ENCODE assay signal across 8 cellular contexts in genomic region chr4:87839309-87839946, GRCh38. TPM values are rescaled to one million over a fixed set of nuclear protein-coding genes. Genes with fewer than 3 reads are reported as not detected.
DNase-seq lines count a peak whose midpoint lies in the region; FAIRE-seq and TF ChIP-seq lines count a peak whose summit lies in the region.

No MANE protein-coding gene starts in this region.

- H3K27ac Mint-ChIP-seq in Caco-2 (ENCODE audit: unreplicated experiment), result no peak overlapping the region

- peak overlapping the region; percentile 2; the same call in 1 of the 2 replicates for H2AFZ ChIP-seq in Loucy (ENCODE audit: low read length)

- no peaks in the 10 kb centered on the region for H4K20me1 ChIP-seq in Loucy (ENCODE audit: insufficient read depth, low read length, poor library complexity, severe bottlenecking)

- DNase-seq in Caco-2 (peak in 1 of 2 experiments; percentile 34), GM19239 (ENCODE audit: insufficient read length, low spot score) (no peak), astrocyte of the hippocampus (ENCODE audit: low read depth, low spot score) (peak; percentile 63), iPS-NIHi7 (ENCODE audit: extremely low spot score) (peak; percentile 50), thyroid gland (peak; percentile 9 to 28), NCI-H187 treated with DMSO at 0.1 percent for 48 hours (lab: John Stamatoyannopoulos, UW) (no peak)
- no peak for DNase-seq in activated T-cell treated with anti-CD3 and anti-CD28 coated beads, Interleukin-2, amount 50 U/mL, for 48 hours

- TF ChIP-seq POLR2A in thyroid gland (IDR thresholded peaks at IDR 0.05), result no peak

- no peaks in the 10 kb centered on the region for H3K36me3 ChIP-seq in Caco-2 (ENCODE audit: control insufficient read depth, insufficient read depth, low read length)
- no peaks in the 10 kb centered on the region for H3K36me3 ChIP-seq in Loucy (ENCODE audit: insufficient read depth, low read length)
- H3K36me3 ChIP-seq in thyroid gland, result no peaks in the 10 kb centered on the region

- CTCF ChIA-PET in Caco-2 (lab: Charles Lee), result interaction anchor here (1.5 to 1.9 kb wide), 3 partner anchors 10 to 295 kb away, joined by 4 to 6 read pairs (median 5); no protein-coding TSS in a partner anchor

- H3K79me2 ChIP-seq in Loucy (ENCODE audit: insufficient read depth, low read length), result no peaks in the 10 kb centered on the region

- POLR2A ChIA-PET in Caco-2 (lab: Charles Lee), result no interaction called here

- no peaks in the 10 kb centered on the region for H3K36me3 Mint-ChIP-seq in Caco-2 (ENCODE audit: insufficient read depth, unreplicated experiment)

- H3K27me3 ChIP-seq in Caco-2 (replicated peaks; ENCODE audit: control insufficient read depth, insufficient read depth, low read length) (no peaks in the 10 kb centered on the region), Loucy (ENCODE audit: insufficient read depth, low read length, poor library complexity, severe bottlenecking) (no peaks in the 10 kb centered on the region), thyroid gland (no peaks in the 10 kb centered on the region)

- H3K27me3 Mint-ChIP-seq in Caco-2 (ENCODE audit: insufficient read depth, unreplicated experiment), result peaks cover 17% of the 10 kb centered on the region

- H3K4me3 Mint-ChIP-seq in Caco-2 (ENCODE audit: unreplicated experiment), result no peak overlapping the region

- WGBS in thyroid gland, 2 donors, result 1% methylated on average over 5 of the region's 5 CpGs

- no peaks in the 10 kb centered on the region for H3F3A ChIP-seq in Loucy (ENCODE audit: low read depth)

- TF ChIP-seq CTCF in Caco-2 (IDR thresholded peaks at IDR 0.05; ENCODE audit: insufficient read depth in 1 of 2, low read depth in 1 of 2, low read length in 1 of 2, severe bottlenecking in 1 of 2, unreplicated experiment in 1 of 2) (peak; percentile 38 to 60), Loucy (conservative IDR thresholded peaks at IDR 0.05; ENCODE audit: low read length) (peak; percentile 83), thyroid gland (IDR thresholded peaks at IDR 0.05) (peak in 5 of 6 experiments; percentile 38 to 76 (median 53))

- H3K9me3 Mint-ChIP-seq in Caco-2 (ENCODE audit: unreplicated experiment), result no peaks in the 10 kb centered on the region

- H3K4me1 Mint-ChIP-seq in Caco-2 (ENCODE audit: low read depth, unreplicated experiment), result no peaks in the 10 kb centered on the region

- no peak overlapping the region for H3K4me2 ChIP-seq in Loucy (ENCODE audit: low read depth, low read length, poor library complexity, severe bottlenecking)

- peak; percentile 72 for FAIRE-seq in GM19239 (lab: Jason Lieb, UNC)

- H3K27ac ChIP-seq in thyroid gland, result no peak overlapping the region

- intact Hi-C loops in Caco-2 (cut with micrococcal nuclease; ENCODE audit: unreplicated experiment), result loop anchor here (1.0 kb wide), 2 partner anchors 160 to 295 kb away; no protein-coding TSS in a partner anchor
- intact Hi-C loops in thyroid gland (cut with DNase I), result no loop called here

- no peaks in the 10 kb centered on the region for H3K4me1 ChIP-seq in Caco-2
- no peaks in the 10 kb centered on the region for H3K4me1 ChIP-seq in Loucy (ENCODE audit: insufficient read depth, low read length, poor library complexity, severe bottlenecking)
- no peaks in the 10 kb centered on the region for H3K4me1 ChIP-seq in thyroid gland

- no TSS peak for BruUV-seq in Caco-2 (replicated peaks; lab: Mats Ljungman, UMichigan)

- no peaks in the 10 kb centered on the region for H3K9me2 ChIP-seq in Loucy (replicated peaks; ENCODE audit: low read depth, low read length)

- no peak overlapping the region for H3K4me3 ChIP-seq in Caco-2 (ENCODE audit: low read depth, low read length)
- no peak overlapping the region for H3K4me3 ChIP-seq in Loucy (ENCODE audit: low read length, poor library complexity, severe bottlenecking)
- H3K4me3 ChIP-seq in thyroid gland (replicated peaks in 1 of 3), result no peak overlapping the region

- no peak overlapping the region for H3K9ac ChIP-seq in Loucy (ENCODE audit: low read depth, low read length, poor library complexity, severe bottlenecking)

- no peaks in the 10 kb centered on the region for H3K9me3 ChIP-seq in Caco-2
- no peaks in the 10 kb centered on the region for H3K9me3 ChIP-seq in Loucy (ENCODE audit: insufficient read depth, low read depth, low read length)
- H3K9me3 ChIP-seq in thyroid gland, result no peaks in the 10 kb centered on the region

RNA-seq across cellular contexts. Expression of gene MEPE, which starts 6.7 kb away (rescaled TPM):
- total RNA-seq in Caco-2 (2022) (not detected in 2 replicates), thyroid gland (not detected)

RNA-seq across cellular contexts. Expression of gene IBSP, which starts 40.1 kb away (rescaled TPM):
- total RNA-seq in Caco-2 (2022) (not detected in 2 replicates), thyroid gland (not detected)

Comparison
In these comparisons a context has a peak if more than half of its experiments do, and no peak if none do; other contexts are left out.
1. DNase-seq: peak in astrocyte of the hippocampus (single experiment), iPS-NIHi7 (single experiment) and thyroid gland (2 of 2); none in GM19239 (single experiment), activated T-cell treated with anti-CD3 and anti-CD28 coated beads, Interleukin-2, amount 50 U/mL, for 48 hours (0 of 2) and NCI-H187 treated with DMSO at 0.1 percent for 48 hours (single experiment).
2. Peak in every context shown above with its lines, with median percentiles within 50 percentile points of each other: CTCF ChIP-seq.